Comparison of ENCODE assay signal across 1 cellular context in the genomic region with DNA sequence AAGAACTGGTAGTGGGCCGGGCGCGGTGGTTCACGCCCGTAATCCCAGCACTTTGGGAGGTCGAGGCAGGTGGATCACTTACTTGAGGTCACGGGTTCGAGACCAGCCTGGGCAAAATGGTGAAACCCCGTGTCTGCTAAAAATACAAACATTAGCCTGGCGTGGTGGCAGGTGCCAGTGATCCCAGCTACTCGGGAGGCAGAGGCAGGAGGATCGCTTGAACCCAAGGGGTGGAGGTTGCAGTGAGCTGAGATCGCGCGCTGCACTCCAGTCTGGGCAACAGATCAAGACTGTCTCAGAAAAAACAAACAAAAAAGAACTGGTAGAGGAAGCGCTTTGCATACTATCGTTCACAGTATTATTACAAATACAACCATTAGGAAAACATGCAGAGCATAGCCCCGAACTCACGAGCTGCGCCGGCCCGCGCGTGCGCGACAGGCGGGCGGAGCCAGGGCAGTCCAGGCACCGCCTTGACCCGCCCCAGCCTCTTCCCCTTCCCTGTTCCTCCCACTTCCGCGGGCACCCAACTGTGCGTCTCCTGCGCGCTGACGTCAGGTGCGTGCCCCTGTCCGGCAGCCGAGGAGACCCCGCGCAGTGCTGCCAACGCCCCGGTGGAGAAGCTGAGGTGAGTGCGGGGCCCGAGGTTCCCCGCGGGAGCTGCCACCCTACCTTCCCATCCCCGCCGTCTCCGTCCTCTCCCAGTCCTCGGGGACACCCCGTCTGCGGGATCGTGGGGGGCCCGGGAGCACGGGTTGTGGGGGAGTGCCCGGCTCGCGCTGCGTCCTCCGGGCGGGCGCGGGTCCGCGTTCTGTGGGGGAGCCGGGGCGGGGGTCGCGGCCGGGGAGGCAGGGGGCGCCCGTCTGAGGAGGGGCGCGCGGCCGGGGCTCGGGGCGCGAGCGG.
TF ChIP-seq lines count a peak whose summit lies in the region.

Gene CDC42 (plus strand): TSS at position 595 of the 903 bp plus-strand sequence. CDS start 25,770 bp downstream, outside the sequence.

TF ChIP-seq in K562, 482 proteins besides CTCF, POLR2A, EP300 and RAD21 (continued from another document and continues in another):
- TF ChIP-seq, protein P1, sequence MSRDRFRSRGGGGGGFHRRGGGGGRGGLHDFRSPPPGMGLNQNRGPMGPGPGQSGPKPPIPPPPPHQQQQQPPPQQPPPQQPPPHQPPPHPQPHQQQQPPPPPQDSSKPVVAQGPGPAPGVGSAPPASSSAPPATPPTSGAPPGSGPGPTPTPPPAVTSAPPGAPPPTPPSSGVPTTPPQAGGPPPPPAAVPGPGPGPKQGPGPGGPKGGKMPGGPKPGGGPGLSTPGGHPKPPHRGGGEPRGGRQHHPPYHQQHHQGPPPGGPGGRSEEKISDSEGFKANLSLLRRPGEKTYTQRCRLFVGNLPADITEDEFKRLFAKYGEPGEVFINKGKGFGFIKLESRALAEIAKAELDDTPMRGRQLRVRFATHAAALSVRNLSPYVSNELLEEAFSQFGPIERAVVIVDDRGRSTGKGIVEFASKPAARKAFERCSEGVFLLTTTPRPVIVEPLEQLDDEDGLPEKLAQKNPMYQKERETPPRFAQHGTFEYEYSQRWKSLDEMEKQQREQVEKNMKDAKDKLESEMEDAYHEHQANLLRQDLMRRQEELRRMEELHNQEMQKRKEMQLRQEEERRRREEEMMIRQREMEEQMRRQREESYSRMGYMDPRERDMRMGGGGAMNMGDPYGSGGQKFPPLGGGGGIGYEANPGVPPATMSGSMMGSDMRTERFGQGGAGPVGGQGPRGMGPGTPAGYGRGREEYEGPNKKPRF (IDR thresholded peaks at IDR 0.05; ENCODE audit: low read depth, low read length), result no peak
- TF ChIP-seq, protein P2, sequence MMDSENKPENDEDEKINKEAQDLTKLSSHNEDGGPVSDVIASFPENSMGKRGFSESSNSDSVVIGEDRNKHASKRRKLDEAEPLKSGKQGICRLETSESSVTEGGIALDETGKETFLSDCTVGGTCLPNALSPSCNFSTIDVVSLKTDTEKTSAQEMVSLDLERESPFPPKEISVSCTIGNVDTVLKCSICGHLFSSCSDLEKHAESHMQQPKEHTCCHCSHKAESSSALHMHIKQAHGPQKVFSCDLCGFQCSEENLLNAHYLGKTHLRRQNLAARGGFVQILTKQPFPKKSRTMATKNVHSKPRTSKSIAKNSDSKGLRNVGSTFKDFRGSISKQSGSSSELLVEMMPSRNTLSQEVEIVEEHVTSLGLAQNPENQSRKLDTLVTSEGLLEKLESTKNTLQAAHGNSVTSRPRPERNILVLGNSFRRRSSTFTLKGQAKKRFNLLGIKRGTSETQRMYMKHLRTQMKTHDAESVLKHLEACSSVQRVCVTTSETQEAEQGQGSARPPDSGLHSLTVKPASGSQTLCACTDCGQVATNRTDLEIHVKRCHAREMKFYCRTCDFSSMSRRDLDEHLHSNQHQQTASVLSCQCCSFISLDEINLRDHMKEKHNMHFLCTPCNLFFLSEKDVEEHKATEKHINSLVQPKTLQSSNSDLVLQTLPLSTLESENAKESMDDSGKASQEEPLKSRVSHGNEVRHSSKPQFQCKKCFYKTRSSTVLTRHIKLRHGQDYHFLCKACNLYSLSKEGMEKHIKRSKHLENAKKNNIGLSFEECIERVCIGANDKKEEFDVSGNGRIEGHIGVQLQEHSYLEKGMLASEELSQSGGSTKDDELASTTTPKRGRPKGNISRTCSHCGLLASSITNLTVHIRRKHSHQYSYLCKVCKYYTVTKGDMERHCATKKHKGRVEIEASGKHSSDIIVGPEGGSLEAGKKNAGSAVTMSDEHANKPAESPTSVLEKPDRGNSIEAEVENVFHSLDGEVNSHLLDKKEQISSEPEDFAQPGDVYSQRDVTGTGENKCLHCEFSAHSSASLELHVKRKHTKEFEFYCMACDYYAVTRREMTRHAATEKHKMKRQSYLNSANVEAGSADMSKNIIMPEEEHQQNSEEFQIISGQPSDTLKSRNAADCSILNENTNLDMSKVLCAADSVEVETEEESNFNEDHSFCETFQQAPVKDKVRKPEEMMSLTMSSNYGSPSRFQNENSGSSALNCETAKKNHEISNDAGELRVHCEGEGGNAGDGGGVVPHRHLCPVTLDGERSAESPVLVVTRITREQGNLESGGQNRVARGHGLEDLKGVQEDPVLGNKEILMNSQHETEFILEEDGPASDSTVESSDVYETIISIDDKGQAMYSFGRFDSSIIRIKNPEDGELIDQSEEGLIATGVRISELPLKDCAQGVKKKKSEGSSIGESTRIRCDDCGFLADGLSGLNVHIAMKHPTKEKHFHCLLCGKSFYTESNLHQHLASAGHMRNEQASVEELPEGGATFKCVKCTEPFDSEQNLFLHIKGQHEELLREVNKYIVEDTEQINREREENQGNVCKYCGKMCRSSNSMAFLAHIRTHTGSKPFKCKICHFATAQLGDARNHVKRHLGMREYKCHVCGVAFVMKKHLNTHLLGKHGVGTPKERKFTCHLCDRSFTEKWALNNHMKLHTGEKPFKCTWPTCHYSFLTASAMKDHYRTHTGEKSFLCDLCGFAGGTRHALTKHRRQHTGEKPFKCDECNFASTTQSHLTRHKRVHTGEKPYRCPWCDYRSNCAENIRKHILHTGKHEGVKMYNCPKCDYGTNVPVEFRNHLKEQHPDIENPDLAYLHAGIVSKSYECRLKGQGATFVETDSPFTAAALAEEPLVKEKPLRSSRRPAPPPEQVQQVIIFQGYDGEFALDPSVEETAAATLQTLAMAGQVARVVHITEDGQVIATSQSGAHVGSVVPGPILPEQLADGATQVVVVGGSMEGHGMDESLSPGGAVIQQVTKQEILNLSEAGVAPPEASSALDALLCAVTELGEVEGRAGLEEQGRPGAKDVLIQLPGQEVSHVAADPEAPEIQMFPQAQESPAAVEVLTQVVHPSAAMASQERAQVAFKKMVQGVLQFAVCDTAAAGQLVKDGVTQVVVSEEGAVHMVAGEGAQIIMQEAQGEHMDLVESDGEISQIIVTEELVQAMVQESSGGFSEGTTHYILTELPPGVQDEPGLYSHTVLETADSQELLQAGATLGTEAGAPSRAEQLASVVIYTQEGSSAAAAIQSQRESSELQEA (IDR thresholded peaks at IDR 0.05; ENCODE audit: low read depth), result no peak
- TF ChIP-seq ZNF780A (CRISPR knock-in tag; IDR thresholded peaks at IDR 0.05) (no peak), E2F4 (CRISPR knock-in tag; IDR thresholded peaks at IDR 0.05; ENCODE audit: low read depth) (no peak), HOMEZ (CRISPR knock-in tag; IDR thresholded peaks at IDR 0.05) (peak; percentile 54; the same call in 1 of the 2 replicates), ZKSCAN3 (CRISPR knock-in tag; IDR thresholded peaks at IDR 0.05) (no peak), ZNF584 (CRISPR knock-in tag; IDR thresholded peaks at IDR 0.05; ENCODE audit: low read depth) (no peak), ZBTB9 (CRISPR knock-in tag; IDR thresholded peaks at IDR 0.05) (peak; percentile 29), RUNX1 (IDR thresholded peaks at IDR 0.05; ENCODE audit: low read depth) (no peak), FOXJ2 (tag; IDR thresholded peaks at IDR 0.05) (no peak), SREBF1 (IDR thresholded peaks at IDR 0.05; ENCODE audit: borderline replicate concordance, low read depth, low read length) (0 out of 2 replicates have a peak, but pooled peaks have one; percentile 34), NONO (IDR thresholded peaks at IDR 0.05; ENCODE audit: low read depth in 2 of 2, low read length in 1 of 2) (0 out of 4 replicates have a peak, but pooled peaks of 1 of the 2 experiments have one; percentile 12), HDAC1 (IDR thresholded peaks at IDR 0.05) (peak in 1 of 2 experiments; percentile 73; a peak in 2 of 4 replicates), HMG20B (CRISPR knock-in tag; IDR thresholded peaks at IDR 0.05) (no peak), ZFPM2 (CRISPR knock-in tag; IDR thresholded peaks at IDR 0.05) (no peak), SUPT5H (IDR thresholded peaks at IDR 0.05) (peak; percentile 97), ZBTB1 (CRISPR knock-in tag; IDR thresholded peaks at IDR 0.05; ENCODE audit: borderline replicate concordance, low read depth) (peak; percentile 29; the same call in 1 of the 2 replicates), ERF (CRISPR knock-in tag; IDR thresholded peaks at IDR 0.05) (no peak), ZNF134 (CRISPR knock-in tag; conservative IDR thresholded peaks at IDR 0.05) (no peak), RHOXF2B (CRISPR knock-in tag; conservative IDR thresholded peaks at IDR 0.05) (no peak), POLR2H (tag; IDR thresholded peaks at IDR 0.05; ENCODE audit: low read depth) (peak; percentile 76), THRB (CRISPR knock-in tag; conservative IDR thresholded peaks at IDR 0.05) (peak; percentile 79; the same call in 1 of the 2 replicates)
- TF ChIP-seq, protein P3, sequence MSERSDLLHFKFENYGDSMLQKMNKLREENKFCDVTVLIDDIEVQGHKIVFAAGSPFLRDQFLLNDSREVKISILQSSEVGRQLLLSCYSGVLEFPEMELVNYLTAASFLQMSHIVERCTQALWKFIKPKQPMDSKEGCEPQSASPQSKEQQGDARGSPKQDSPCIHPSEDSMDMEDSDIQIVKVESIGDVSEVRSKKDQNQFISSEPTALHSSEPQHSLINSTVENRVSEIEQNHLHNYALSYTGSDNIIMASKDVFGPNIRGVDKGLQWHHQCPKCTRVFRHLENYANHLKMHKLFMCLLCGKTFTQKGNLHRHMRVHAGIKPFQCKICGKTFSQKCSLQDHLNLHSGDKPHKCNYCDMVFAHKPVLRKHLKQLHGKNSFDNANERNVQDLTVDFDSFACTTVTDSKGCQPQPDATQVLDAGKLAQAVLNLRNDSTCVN (CRISPR knock-in tag; IDR thresholded peaks at IDR 0.05), result no peak
- TF ChIP-seq, protein P4, sequence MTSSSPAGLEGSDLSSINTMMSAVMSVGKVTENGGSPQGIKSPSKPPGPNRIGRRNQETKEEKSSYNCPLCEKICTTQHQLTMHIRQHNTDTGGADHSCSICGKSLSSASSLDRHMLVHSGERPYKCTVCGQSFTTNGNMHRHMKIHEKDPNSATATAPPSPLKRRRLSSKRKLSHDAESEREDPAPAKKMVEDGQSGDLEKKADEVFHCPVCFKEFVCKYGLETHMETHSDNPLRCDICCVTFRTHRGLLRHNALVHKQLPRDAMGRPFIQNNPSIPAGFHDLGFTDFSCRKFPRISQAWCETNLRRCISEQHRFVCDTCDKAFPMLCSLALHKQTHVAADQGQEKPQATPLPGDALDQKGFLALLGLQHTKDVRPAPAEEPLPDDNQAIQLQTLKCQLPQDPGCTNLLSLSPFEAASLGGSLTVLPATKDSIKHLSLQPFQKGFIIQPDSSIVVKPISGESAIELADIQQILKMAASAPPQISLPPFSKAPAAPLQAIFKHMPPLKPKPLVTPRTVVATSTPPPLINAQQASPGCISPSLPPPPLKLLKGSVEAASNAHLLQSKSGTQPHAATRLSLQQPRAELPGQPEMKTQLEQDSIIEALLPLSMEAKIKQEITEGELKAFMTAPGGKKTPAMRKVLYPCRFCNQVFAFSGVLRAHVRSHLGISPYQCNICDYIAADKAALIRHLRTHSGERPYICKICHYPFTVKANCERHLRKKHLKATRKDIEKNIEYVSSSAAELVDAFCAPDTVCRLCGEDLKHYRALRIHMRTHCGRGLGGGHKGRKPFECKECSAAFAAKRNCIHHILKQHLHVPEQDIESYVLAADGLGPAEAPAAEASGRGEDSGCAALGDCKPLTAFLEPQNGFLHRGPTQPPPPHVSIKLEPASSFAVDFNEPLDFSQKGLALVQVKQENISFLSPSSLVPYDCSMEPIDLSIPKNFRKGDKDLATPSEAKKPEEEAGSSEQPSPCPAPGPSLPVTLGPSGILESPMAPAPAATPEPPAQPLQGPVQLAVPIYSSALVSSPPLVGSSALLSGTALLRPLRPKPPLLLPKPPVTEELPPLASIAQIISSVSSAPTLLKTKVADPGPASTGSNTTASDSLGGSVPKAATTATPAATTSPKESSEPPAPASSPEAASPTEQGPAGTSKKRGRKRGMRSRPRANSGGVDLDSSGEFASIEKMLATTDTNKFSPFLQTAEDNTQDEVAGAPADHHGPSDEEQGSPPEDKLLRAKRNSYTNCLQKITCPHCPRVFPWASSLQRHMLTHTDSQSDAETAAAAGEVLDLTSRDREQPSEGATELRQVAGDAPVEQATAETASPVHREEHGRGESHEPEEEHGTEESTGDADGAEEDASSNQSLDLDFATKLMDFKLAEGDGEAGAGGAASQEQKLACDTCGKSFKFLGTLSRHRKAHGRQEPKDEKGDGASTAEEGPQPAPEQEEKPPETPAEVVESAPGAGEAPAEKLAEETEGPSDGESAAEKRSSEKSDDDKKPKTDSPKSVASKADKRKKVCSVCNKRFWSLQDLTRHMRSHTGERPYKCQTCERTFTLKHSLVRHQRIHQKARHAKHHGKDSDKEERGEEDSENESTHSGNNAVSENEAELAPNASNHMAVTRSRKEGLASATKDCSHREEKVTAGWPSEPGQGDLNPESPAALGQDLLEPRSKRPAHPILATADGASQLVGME (CRISPR knock-in tag; IDR thresholded peaks at IDR 0.05), result no peak
